ENCODE assay signal across 12 cellular contexts in the genomic region with DNA sequence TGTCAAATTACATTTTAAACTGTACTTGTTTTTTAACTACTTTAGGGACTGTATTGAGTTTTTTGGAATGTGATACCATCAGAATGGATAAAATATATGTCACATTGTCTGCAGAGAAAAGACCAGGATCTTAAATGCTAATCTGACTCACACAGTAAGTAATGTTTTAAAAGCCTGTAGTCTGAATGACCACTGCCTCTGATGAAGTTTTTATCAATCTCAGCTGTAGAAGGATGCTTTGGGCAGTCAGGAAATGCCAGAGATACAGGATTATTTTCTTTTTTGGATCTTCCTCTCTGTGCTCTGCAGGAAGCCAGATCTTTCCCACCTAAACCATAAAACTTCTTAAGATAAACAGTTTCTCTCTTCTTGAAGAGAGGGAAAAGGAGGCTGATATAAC.
"Had no signal": no experiment of that assay in that cellular context is flagged by ENCODE, and none has a peak within 500 bp of the region (broad histone marks: within the 10 kb centered on the region; RNA-seq: fewer than 3 reads in every experiment).

No MANE protein-coding gene starts in this region.

- H3K4me3 ChIP-seq: right atrium auricular region had no signal

- H3K9me3 ChIP-seq: right atrium auricular region had no signal

- ATAC-seq: effector memory CD8-positive, alpha-beta T cell; left lobe of liver had no signal

- DNase-seq: activated CD4-positive, alpha-beta memory T cell treated with anti-CD3 and anti-CD28 coated beads for 36 hours; activated CD4-positive, alpha-beta T cell treated with anti-CD3 and anti-CD28 coated beads for 1 hour; activated gamma-delta T cell; activated naive CD8-positive, alpha-beta T cell treated with anti-CD3 and anti-CD28 coated beads, Interleukin-2, amount 10 ng/mL, durations not matched to agents 7 days and 5 days; activated T-cell treated with anti-CD3 and anti-CD28 coated beads, Interleukin-2, amount 50 U/mL, for 48 hours; aorta; caudate nucleus; effector memory CD8-positive, alpha-beta T cell; small intestine; SW 1271 had no signal

- H3K4me1 ChIP-seq: right atrium auricular region had no signal

- H3K27me3 ChIP-seq: right atrium auricular region had no signal

- H3K27ac ChIP-seq: right atrium auricular region had no signal

- H3K36me3 ChIP-seq: right atrium auricular region had no signal
